Comparison of ENCODE assay signal across 2 cellular contexts in the genomic region with DNA sequence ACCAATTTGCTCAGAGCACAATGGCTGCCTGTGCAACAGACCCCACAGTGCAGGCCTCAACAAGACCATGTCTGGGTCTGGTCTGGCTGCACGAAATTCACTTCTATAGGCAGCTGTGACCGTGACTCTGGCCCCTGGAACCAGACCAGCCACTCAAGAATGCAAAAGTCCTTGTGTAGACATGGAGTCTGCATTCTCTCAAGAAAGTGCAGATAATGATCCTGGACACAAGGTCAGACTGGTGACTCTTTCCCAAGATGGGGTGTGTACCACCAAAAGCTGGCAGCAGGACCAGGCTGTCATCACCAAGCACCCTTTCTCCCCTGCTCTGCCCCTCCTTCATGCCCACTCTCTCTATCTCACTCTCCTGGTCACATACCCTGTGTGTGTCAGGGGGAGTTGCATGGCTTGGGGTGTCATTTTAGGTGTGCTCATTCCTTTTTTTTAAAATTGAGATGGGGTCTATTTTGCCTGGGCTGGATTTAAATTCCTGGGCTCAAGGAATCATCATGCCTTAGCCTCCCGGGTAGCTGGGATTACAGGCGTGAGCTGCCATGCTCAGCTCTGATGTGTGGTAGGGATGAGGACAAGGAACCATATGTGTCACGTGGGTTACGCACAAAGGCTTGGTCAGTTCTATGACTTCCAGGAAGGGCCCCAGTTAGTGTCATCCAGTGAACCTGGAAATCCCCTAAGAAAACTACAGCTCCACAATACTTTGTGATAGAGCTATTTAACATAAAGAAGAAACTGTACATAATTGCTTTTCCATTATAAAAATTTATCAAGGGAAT.
TF ChIP-seq lines count a peak whose summit lies in the region.

No MANE protein-coding gene starts in this region.

TF ChIP-seq in GM12891, 5 proteins besides CTCF, POLR2A, EP300 and RAD21:
- TF ChIP-seq SPI1 (IDR thresholded peaks at IDR 0.05; ENCODE audit: low read depth, low read length) (no peak), POLR2AphosphoS5 (IDR thresholded peaks at IDR 0.05; ENCODE audit: low read depth, low read length) (0 out of 2 replicates have a peak, but pooled peaks have one; percentile 27)

TF ChIP-seq in endothelial cell of umbilical vein, 7 proteins besides CTCF, POLR2A, EP300 and RAD21:
- TF ChIP-seq MAX (IDR thresholded peaks at IDR 0.05; ENCODE audit: insufficient read depth, insufficient read length) (no peak), POLR2AphosphoS5 (IDR thresholded peaks at IDR 0.05; ENCODE audit: insufficient read depth, low read depth, low read length) (no peak), JUN (IDR thresholded peaks at IDR 0.05; ENCODE audit: borderline replicate concordance, insufficient read depth, insufficient read length, low read depth) (no peak), MYC (IDR thresholded peaks at IDR 0.05; ENCODE audit: low read depth, low read length) (no peak), GATA2 (IDR thresholded peaks at IDR 0.05; ENCODE audit: insufficient read depth, insufficient read length, low read depth, low read length) (no peak), FOS (IDR thresholded peaks at IDR 0.05; ENCODE audit: borderline replicate concordance, insufficient read depth, low read length) (no peak)
